ENCODE assay signal across 22 cellular contexts in the genomic region with DNA sequence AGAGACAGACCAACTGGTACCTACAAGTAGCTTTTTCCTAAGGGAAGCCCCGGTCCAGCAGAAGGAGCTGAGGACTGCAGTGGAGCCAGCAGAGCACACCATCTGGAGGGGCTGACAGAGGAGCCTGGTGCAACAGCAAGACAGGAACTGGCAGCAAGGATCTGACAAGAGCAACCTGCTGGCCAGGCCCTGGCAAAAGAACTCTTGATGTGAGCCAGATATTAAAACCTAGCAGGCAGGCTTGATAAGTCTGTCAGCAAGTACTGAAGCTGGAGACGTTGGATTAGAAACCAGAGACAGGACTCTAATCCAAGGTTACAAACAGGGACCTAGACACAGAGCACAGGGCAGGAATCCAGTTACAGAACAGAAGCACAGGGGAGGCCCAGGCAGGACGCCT.
DNase-seq lines count a peak whose midpoint lies in the region; ATAC-seq and TF ChIP-seq lines count a peak whose summit lies in the region.
"Had no signal": no experiment of that assay in that cellular context is flagged by ENCODE, and none has a peak within 500 bp of the region (broad histone marks: within the 10 kb centered on the region; RNA-seq: fewer than 3 reads in every experiment).

No MANE protein-coding gene starts in this region.

- DNase-seq in G401 (ENCODE audit: low spot score) (peak; percentile 99), NCI-H524 (lab: John Stamatoyannopoulos, UW) (peak; percentile 68 to 92), mucosa of gallbladder (ENCODE audit: low spot score) (peak; percentile 42), PC-3 (no peak)
- no peak for DNase-seq in activated CD4-positive, alpha-beta T cell treated with anti-CD3 and anti-CD28 coated beads for 48 hours
- DNase-seq: activated CD4-positive, alpha-beta T cell treated with anti-CD3 and anti-CD28 coated beads, Interleukin-2, amount 50 U/mL, for 48 hours; CD4-positive, CD25-positive, alpha-beta regulatory T cell; dermis blood vessel endothelial cell; DMS53; hippocampal formation; NCI-H1930; NCI-H226; stimulated activated CD4-positive, alpha-beta T cell treated with anti-CD3 and anti-CD28 coated beads, Interleukin-2, amount 100 ng/mL, for 48 hours; stimulated activated naive CD4-positive, alpha-beta T cell treated with Interleukin-2 at 50 U/mL for 16 hours had no signal

- H3K4me2 ChIP-seq in PC-3 (ENCODE audit: low read length): no peak overlapping the region
- H3K4me2 ChIP-seq: KMS-11 had no signal

- no peaks in the 10 kb centered on the region for H3F3A ChIP-seq in PC-3 (ENCODE audit: low read length, unreplicated experiment)

- H3K4me3 ChIP-seq in gastroesophageal sphincter (no peak overlapping the region), PC-3 (ENCODE audit: low read length) (no peak overlapping the region)
- H3K4me3 ChIP-seq: HAP-1, prostate gland, SK-N-MC, skin epidermis had no signal

- H4K20me1 ChIP-seq in PC-3 (ENCODE audit: low read length): no peaks in the 10 kb centered on the region

- ATAC-seq in gastroesophageal sphincter (peak; percentile 48), HG03565 (IDR thresholded peaks at IDR 0.05; ENCODE audit: unreplicated experiment) (no peak), GM21423 (IDR thresholded peaks at IDR 0.05; ENCODE audit: unreplicated experiment) (no peak), PC-3 (no peak)

- no peak overlapping the region for H3K9ac ChIP-seq in PC-3 (ENCODE audit: low read length)
- H3K9ac ChIP-seq: KMS-11 had no signal

- POLR2A ChIA-PET in PC-3 (lab: Charles Lee; ENCODE audit: unreplicated experiment): no interaction called here

- peaks cover 0 to 8% (median 0%) of the 10 kb centered on the region in 3 donors for H3K4me1 ChIP-seq in gastroesophageal sphincter
- no peaks in the 10 kb centered on the region for H3K4me1 ChIP-seq in PC-3 (ENCODE audit: insufficient read depth, low read length)
- H3K4me1 ChIP-seq: HAP-1, prostate gland had no signal

- no peaks in the 10 kb centered on the region for H3K27me3 ChIP-seq in gastroesophageal sphincter
- H3K27me3 ChIP-seq in PC-3 (ENCODE audit: low read length): peaks cover 19% of the 10 kb centered on the region

- no peaks in the 10 kb centered on the region for H3K9me2 ChIP-seq in PC-3 (replicated peaks; ENCODE audit: low read length)

- intact Hi-C loops in PC-3 (cut with micrococcal nuclease): no loop called here

- H2AFZ ChIP-seq in PC-3 (ENCODE audit: low read length): no peak overlapping the region

- H3K9me3 ChIP-seq in gastroesophageal sphincter: no peaks in the 10 kb centered on the region
- no peaks in the 10 kb centered on the region for H3K9me3 ChIP-seq in PC-3 (ENCODE audit: low read length)
- H3K9me3 ChIP-seq: HAP-1, prostate gland had no signal

- CTCF ChIA-PET in PC-3 (lab: Charles Lee): no interaction called here

- H3K36me3 ChIP-seq in gastroesophageal sphincter: no peaks in the 10 kb centered on the region
- no peaks in the 10 kb centered on the region for H3K36me3 ChIP-seq in PC-3 (ENCODE audit: low read depth, low read length)
- H3K36me3 ChIP-seq: HAP-1, prostate gland had no signal

- no peak for TF ChIP-seq CTCF in gastroesophageal sphincter (IDR thresholded peaks at IDR 0.05)
- TF ChIP-seq CTCF in PC-3 (conservative IDR thresholded peaks at IDR 0.05; ENCODE audit: low read depth, low read length): no peak

- no TSS peak for BruUV-seq in PC-3 (replicated peaks; lab: Mats Ljungman, UMichigan)

- H3K27ac ChIP-seq in gastroesophageal sphincter: no peak overlapping the region
- no peak overlapping the region for H3K27ac ChIP-seq in PC-3 (ENCODE audit: low read length)
- H3K27ac ChIP-seq: KMS-11, prostate gland, SK-N-MC, skin epidermis had no signal

- TF ChIP-seq POLR2A in gastroesophageal sphincter (IDR thresholded peaks at IDR 0.05): no peak

- TF ChIP-seq EP300 in gastroesophageal sphincter (IDR thresholded peaks at IDR 0.05): no peak

- no peaks in the 10 kb centered on the region for H3K79me2 ChIP-seq in PC-3 (ENCODE audit: low read length)

- WGBS in gastroesophageal sphincter (ENCODE audit: low coverage in 1 of 2), 2 donors: 19 to 29% methylated on average over 3 of the region's 3 CpGs

- in situ Hi-C loops in G401 (cut with HindIII; ENCODE audit: low sequenced_read_pairs): no loop called here

Comparison
In these comparisons a context has a peak if more than half of its experiments do, and no peak if none do; other contexts are left out.
1. DNase-seq: peak in G401 (single experiment), NCI-H524 (2 of 2) and mucosa of gallbladder (single experiment); none in activated CD4-positive, alpha-beta T cell treated with anti-CD3 and anti-CD28 coated beads for 48 hours (single experiment) and PC-3 (single experiment).